Comparison of ENCODE assay signal across 20 cellular contexts in genomic region chr5:88377240-88377639, GRCh38.
"Had no signal": no experiment of that assay in that cellular context is flagged by ENCODE, and none has a peak within 500 bp of the region (broad histone marks: within the 10 kb centered on the region; RNA-seq: fewer than 3 reads in every experiment).

No MANE protein-coding gene starts in this region.

- H3K4me3 ChIP-seq: PC-9 had no signal

- DNase-seq: activated CD4-positive, alpha-beta memory T cell treated with anti-CD3 and anti-CD28 coated beads for 36 hours; activated CD4-positive, alpha-beta T cell treated with anti-CD3 and anti-CD28 coated beads, Interleukin-2, amount 10 ng/mL, durations not matched to agents 7 days and 5 days; activated CD4-positive, CD25-positive, alpha-beta regulatory T cell; activated gamma-delta T cell treated with Interleukin-2 at 50 U/mL for 16 hours; activated naive CD4-positive, alpha-beta T cell treated with anti-CD3 and anti-CD28 coated beads, Interleukin-2, amount 10 ng/mL, durations not matched to agents 7 days and 5 days; activated naive CD8-positive, alpha-beta T cell treated with anti-CD3 and anti-CD28 coated beads for 36 hours; activated T-cell treated with anti-CD3 and anti-CD28 coated beads, Interleukin-2, amount 50 U/mL, for 72 hours; caudate nucleus; Karpas-422; NCI-H1092; NCI-H1417; NCI-H1930; NCI-H2227 treated with DMSO at 0.1 percent for 48 hours; NCI-H510A; NCI-H526 treated with DMSO at 0.1 percent for 48 hours; PC-9; SIG-M5; T-helper 17 cell; T-helper 9 cell had no signal

- H3K4me2 ChIP-seq: PC-9 had no signal

- H2AFZ ChIP-seq: PC-9 had no signal

- H3K27ac ChIP-seq: PC-9, VCaP had no signal
